ENCODE assay signal across 18 cellular contexts in genomic region chr13:83086948-83087347, GRCh38.
"Had no signal": no experiment of that assay in that cellular context is flagged by ENCODE, and none has a peak within 500 bp of the region (broad histone marks: within the 10 kb centered on the region; RNA-seq: fewer than 3 reads in every experiment).

No MANE protein-coding gene starts in this region.

- H3K4me1 ChIP-seq: esophagus muscularis mucosa, foreskin keratinocyte, gastroesophageal sphincter, heart left ventricle, left lung, lower lobe of right lung had no signal

- H3K27me3 ChIP-seq: dorsolateral prefrontal cortex, esophagus muscularis mucosa, foreskin keratinocyte, gastroesophageal sphincter, heart left ventricle, hepatocyte, left lung had no signal

- H3K27ac ChIP-seq: coronary artery, dorsolateral prefrontal cortex, esophagus muscularis mucosa, foreskin keratinocyte, gastroesophageal sphincter, heart left ventricle, hepatocyte, left lung, lower lobe of right lung had no signal

- H2AFZ ChIP-seq: hepatocyte had no signal

- H3K4me2 ChIP-seq: hepatocyte had no signal

- H3K36me3 ChIP-seq: esophagus muscularis mucosa, gastroesophageal sphincter, heart left ventricle, left lung, lower lobe of right lung had no signal

- ATAC-seq: foreskin keratinocyte; gastroesophageal sphincter; heart left ventricle; left cardiac atrium; left lung; left ventricle myocardium superior; lower lobe of right lung; naive thymus-derived CD4-positive, alpha-beta T cell had no signal

- H3K4me3 ChIP-seq: coronary artery, dorsolateral prefrontal cortex, esophagus muscularis mucosa, gastroesophageal sphincter, heart left ventricle, hepatocyte, left lung, lower lobe of right lung had no signal

- H3K9me3 ChIP-seq: lower lobe of right lung had no signal

- H3K79me2 ChIP-seq: hepatocyte had no signal

- DNase-seq: dermis blood vessel endothelial cell; dorsolateral prefrontal cortex; effector CD4-positive, alpha-beta T cell; effector memory CD4-positive, alpha-beta T cell; foreskin keratinocyte; heart left ventricle; hypothalamus; left cardiac atrium; left lung; left ventricle myocardium superior; lower lobe of right lung; mesenchymal stem cell; midbrain; naive thymus-derived CD4-positive, alpha-beta T cell had no signal
